Comparison of ENCODE assay signal across 8 cellular contexts in genomic region chr1:246725191-246725590, GRCh38. TPM values are rescaled to one million over a fixed set of nuclear protein-coding genes. Genes with fewer than 3 reads are reported as not detected.
A peak's percentile ranks its signal among the peaks of the same experiment; 100 is the strongest.
DNase-seq lines count a peak whose midpoint lies in the region; ATAC-seq and TF ChIP-seq lines count a peak whose summit lies in the region.

No MANE protein-coding gene starts in this region.

- CTCF ChIA-PET in PC-3 (lab: Charles Lee) = no interaction called here

- H4K20me1 ChIP-seq in PC-3 (ENCODE audit: low read length) = no peaks in the 10 kb centered on the region

- peaks cover 26% of the 10 kb centered on the region for H3K79me2 ChIP-seq in PC-3 (ENCODE audit: low read length)

- H3K27ac ChIP-seq in PC-3 (ENCODE audit: low read length) (peak overlapping the region; percentile 65), psoas muscle (peak overlapping the region; percentile 90)

- H3K4me1 ChIP-seq in PC-3 (ENCODE audit: insufficient read depth, low read length) (no peaks in the 10 kb centered on the region), psoas muscle (no peaks in the 10 kb centered on the region)

- POLR2A ChIA-PET in PC-3 (lab: Charles Lee; ENCODE audit: unreplicated experiment) = interaction anchor here (0.6 kb wide), 2 partner anchors 16 to 207 kb away, joined by 3 read pairs; no protein-coding TSS in a partner anchor

- peak; percentile 11 for ATAC-seq in PC-3
- ATAC-seq in psoas muscle = no peak
- no peak for ATAC-seq in GM21825 (IDR thresholded peaks at IDR 0.05; ENCODE audit: unreplicated experiment)

- no peaks in the 10 kb centered on the region for H3F3A ChIP-seq in PC-3 (ENCODE audit: low read length, unreplicated experiment)

- peaks cover 29% of the 10 kb centered on the region for H3K36me3 ChIP-seq in PC-3 (ENCODE audit: low read depth, low read length)
- peaks cover 5 to 39% of the 10 kb centered on the region in 2 donors for H3K36me3 ChIP-seq in psoas muscle (ENCODE audit: insufficient read depth in 1 of 2, low read depth in 1 of 2)

- WGBS in psoas muscle, 3 donors = 37 to 48% (median 40%) methylated on average over 9 of the region's 9 CpGs

- intact Hi-C loops in PC-3 (cut with micrococcal nuclease) = no loop called here
- intact Hi-C loops in psoas muscle (cut with DNase I) = loop anchor here in 1 of 2 donors (10.0 kb wide), 1 partner anchor 170 kb away; no protein-coding TSS in a partner anchor

- H3K9me3 ChIP-seq in PC-3 (ENCODE audit: low read length) = no peaks in the 10 kb centered on the region
- no peaks in the 10 kb centered on the region for H3K9me3 ChIP-seq in psoas muscle

- TSS peak; percentile 41 for BruUV-seq in PC-3 (replicated peaks; lab: Mats Ljungman, UMichigan)

- TF ChIP-seq CTCF in PC-3 (conservative IDR thresholded peaks at IDR 0.05; ENCODE audit: low read depth, low read length) = no peak
- no peak for TF ChIP-seq CTCF in epithelial cell of esophagus (IDR thresholded peaks at IDR 0.05; ENCODE audit: insufficient read depth, low read depth, low read length, missing control alignments)
- TF ChIP-seq CTCF in psoas muscle (IDR thresholded peaks at IDR 0.05) = no peak

- H2AFZ ChIP-seq in PC-3 (ENCODE audit: low read length) = peak overlapping the region; percentile 96

- DNase-seq in G401 (ENCODE audit: low spot score) (peak; percentile 3), PC-3 (peak; percentile 26), epithelial cell of esophagus (ENCODE audit: low read depth) (no peak), psoas muscle (no peak), midbrain (lab: John Stamatoyannopoulos, UW) (no peak), MV-4-11 (lab: John Stamatoyannopoulos, UW) (no peak), NCI-H2227 (lab: John Stamatoyannopoulos, UW; ENCODE audit: unreplicated experiment) (no peak)

- peak overlapping the region; percentile 91 for H3K9ac ChIP-seq in PC-3 (ENCODE audit: low read length)

- no peaks in the 10 kb centered on the region for H3K9me2 ChIP-seq in PC-3 (replicated peaks; ENCODE audit: low read length)

- in situ Hi-C loops in G401 (cut with HindIII; ENCODE audit: low sequenced_read_pairs) = no loop called here

- H3K4me3 ChIP-seq in PC-3 (ENCODE audit: low read length) (peak overlapping the region; percentile 79), epithelial cell of esophagus (ENCODE audit: low read length) (peak overlapping the region; percentile 60), psoas muscle (peak overlapping the region; percentile 99)

- H3K27me3 ChIP-seq in PC-3 (ENCODE audit: low read length) (no peaks in the 10 kb centered on the region), psoas muscle (ENCODE audit: insufficient read depth in 3 of 3, low read length in 2 of 3) (no peaks in the 10 kb centered on the region)

- peak overlapping the region; percentile 92 for H3K4me2 ChIP-seq in PC-3 (ENCODE audit: low read length)

RNA-seq across cellular contexts. Expression of gene SCCPDH, which starts 1.0 kb away (rescaled TPM):
- 66.9 and 69.1 TPM in 2 replicates for total RNA-seq in G401 (2014; rRNA removed; shearing (Covaris generic))
- total RNA-seq in PC-3 (2014; rRNA removed) = 46.1 and 50.8 TPM in 2 replicates
- total RNA-seq in psoas muscle = 10 to 100 TPM; 22.6 to 41.8 (median 38.5) TPM
- 10 to 100 TPM; 28.3 to 50.8 (median 44.3) TPM for polyA plus RNA-seq in psoas muscle

Comparison
In these comparisons a context has a peak if more than half of its experiments do, and no peak if none do; other contexts are left out.
1. DNase-seq: peak in G401 (single experiment) and PC-3 (single experiment); none in epithelial cell of esophagus (single experiment), psoas muscle (0 of 2), midbrain (single experiment), MV-4-11 (single experiment) and NCI-H2227 (single experiment).
2. Peak in every context shown above with its lines, with median percentiles within 50 percentile points of each other: H3K4me3 ChIP-seq.